12 cellular contexts compared by ENCODE assay signal in genomic region chr5:159092288-159092687, GRCh38.
"Had no signal": no experiment of that assay in that cellular context is flagged by ENCODE, and none has a peak within 500 bp of the region (broad histone marks: within the 10 kb centered on the region; RNA-seq: fewer than 3 reads in every experiment).

No MANE protein-coding gene starts in this region.

- H3K36me3 Mint-ChIP-seq: activated naive CD8-positive, alpha-beta T cell treated with anti-CD3 and anti-CD28 coated beads, Interleukin-2, amount 10 ng/mL, durations not matched to agents 7 days and 5 days; T-cell had no signal

- H3K4me3 ChIP-seq: skin epidermis had no signal

- H3K4me3 Mint-ChIP-seq: activated CD4-positive, alpha-beta memory T cell treated with anti-CD3 and anti-CD28 coated beads, Interleukin-2, amount 10 ng/mL, durations not matched to agents 7 days and 5 days; activated naive CD8-positive, alpha-beta T cell treated with anti-CD3 and anti-CD28 coated beads, Interleukin-2, amount 10 ng/mL, durations not matched to agents 7 days and 5 days; activated T-cell treated with anti-CD3 and anti-CD28 coated beads, Interleukin-2, amount 50 U/mL, for 72 hours; T-cell had no signal

- ATAC-seq: activated T-cell treated with anti-CD3 and anti-CD28 coated beads, Interleukin-2, amount 50 U/mL, for 72 hours; T-cell had no signal

- H3K27ac Mint-ChIP-seq: activated CD4-positive, alpha-beta memory T cell treated with anti-CD3 and anti-CD28 coated beads, Interleukin-2, amount 10 ng/mL, durations not matched to agents 7 days and 5 days; activated naive CD8-positive, alpha-beta T cell treated with anti-CD3 and anti-CD28 coated beads, Interleukin-2, amount 10 ng/mL, durations not matched to agents 7 days and 5 days; activated T-cell treated with anti-CD3 and anti-CD28 coated beads, Interleukin-2, amount 50 U/mL, for 72 hours; T-cell; type B pancreatic cell had no signal

- DNase-seq: activated CD4-positive, alpha-beta memory T cell treated with anti-CD3 and anti-CD28 coated beads, Interleukin-2, amount 10 ng/mL, durations not matched to agents 7 days and 5 days; activated gamma-delta T cell treated with Interleukin-2 at 50 U/mL for 16 hours; activated naive CD8-positive, alpha-beta T cell treated with anti-CD3 and anti-CD28 coated beads, Interleukin-2, amount 10 ng/mL, durations not matched to agents 7 days and 5 days; activated T-cell treated with anti-CD3 and anti-CD28 coated beads, Interleukin-2, amount 50 U/mL, for 72 hours; aorta; foreskin melanocyte; kidney; retina; T-cell; T1000 had no signal

- H3K9me3 Mint-ChIP-seq: activated CD4-positive, alpha-beta memory T cell treated with anti-CD3 and anti-CD28 coated beads, Interleukin-2, amount 10 ng/mL, durations not matched to agents 7 days and 5 days; activated naive CD8-positive, alpha-beta T cell treated with anti-CD3 and anti-CD28 coated beads, Interleukin-2, amount 10 ng/mL, durations not matched to agents 7 days and 5 days; activated T-cell treated with anti-CD3 and anti-CD28 coated beads, Interleukin-2, amount 50 U/mL, for 72 hours; T-cell; type B pancreatic cell had no signal
